In genomic region chr6:52509281-52510212, GRCh38 we compare ENCODE assay signal across 17 cellular contexts.
DNase-seq lines count a peak whose midpoint lies in the region; ATAC-seq, FAIRE-seq and TF ChIP-seq lines count a peak whose summit lies in the region.
"Had no signal": no experiment of that assay in that cellular context is flagged by ENCODE, and none has a peak within 500 bp of the region (broad histone marks: within the 10 kb centered on the region; RNA-seq: fewer than 3 reads in every experiment).

No MANE protein-coding gene starts in this region.

- H3K36me3 Mint-ChIP-seq in stimulated activated effector memory CD8-positive, alpha-beta T cell treated with anti-CD3 and anti-CD28 coated beads, Interleukin-12 subunit alpha, Interleukin-12 subunit beta, amount 100 ng/mL, for 72 hours: peaks cover 15% of the 10 kb centered on the region
- H3K36me3 Mint-ChIP-seq in natural killer cell treated with Interleukin-12 subunit alpha and Interleukin-12 subunit beta and Interleukin-15 and Interleukin-18, amount 100 ng/mL, for 72 hours: peaks cover 3% of the 10 kb centered on the region
- no peaks in the 10 kb centered on the region for H3K36me3 Mint-ChIP-seq in activated naive CD4-positive, alpha-beta T cell treated with anti-CD3 and anti-CD28 coated beads, Interleukin-2, amount 50 U/mL, for 72 hours

- TF ChIP-seq POLR2A in endothelial cell of umbilical vein (IDR thresholded peaks at IDR 0.05; ENCODE audit: low read depth, low read length): peak; percentile 33

- BruUV-seq in endothelial cell of umbilical vein (replicated peaks; lab: Mats Ljungman, UMichigan): no TSS peak

- H3K27me3 Mint-ChIP-seq in natural killer cell treated with Interleukin-12 subunit alpha and Interleukin-12 subunit beta and Interleukin-15 and Interleukin-18, amount 100 ng/mL, for 72 hours: no peaks in the 10 kb centered on the region
- H3K27me3 Mint-ChIP-seq: brain; CD4-positive, alpha-beta T cell; naive B cell; stimulated activated naive CD8-positive, alpha-beta T cell treated with anti-CD3 and anti-CD28 coated beads, Interleukin-15, Interleukin-2, amounts not matched to agents 100 ng/mL and 50 ng/mL, for 24 hours had no signal

- peak; percentile 59 for DNase-seq in GM04504 (ENCODE audit: low read depth)
- peak; percentile 100 for DNase-seq in MG63
- DNase-seq in endothelial cell of umbilical vein (ENCODE audit: low read depth, low spot score): peak; percentile 50
- DNase-seq in stimulated activated effector memory CD8-positive, alpha-beta T cell treated with anti-CD3 and anti-CD28 coated beads, Interleukin-12 subunit alpha, Interleukin-12 subunit beta, amount 100 ng/mL, for 72 hours (ENCODE audit: low spot score in 2 of 2): no peak
- no peak for DNase-seq in natural killer cell treated with Interleukin-12 subunit alpha and Interleukin-12 subunit beta and Interleukin-15 and Interleukin-18, amount 100 ng/mL, for 72 hours (ENCODE audit: low spot score)
- no peak for DNase-seq in ecto neural progenitor cell (ENCODE audit: low spot score)
- DNase-seq in activated naive CD4-positive, alpha-beta T cell treated with anti-CD3 and anti-CD28 coated beads, Interleukin-2, amount 50 U/mL, for 72 hours (ENCODE audit: low spot score in 2 of 2): no peak
- DNase-seq: activated CD4-positive, alpha-beta T cell treated with anti-CD3 and anti-CD28 coated beads, Interleukin-2, amount 50 U/mL, for 48 hours; CD4-positive, alpha-beta T cell; glutamatergic neuron; naive B cell; stimulated activated CD4-positive, alpha-beta T cell treated with anti-CD3 and anti-CD28 coated beads, Interleukin-4, amount 100 ng/mL, for 4 hours had no signal

- no peak for TF ChIP-seq CTCF in endothelial cell of umbilical vein (IDR thresholded peaks at IDR 0.05; ENCODE audit: extremely low read depth in 1 of 2, insufficient read depth in 1 of 2, low read depth in 1 of 2, low read length in 2 of 2)

- H3K9me3 Mint-ChIP-seq in stimulated activated effector memory CD8-positive, alpha-beta T cell treated with anti-CD3 and anti-CD28 coated beads, Interleukin-12 subunit alpha, Interleukin-12 subunit beta, amount 100 ng/mL, for 72 hours: no peaks in the 10 kb centered on the region
- no peaks in the 10 kb centered on the region for H3K9me3 Mint-ChIP-seq in natural killer cell treated with Interleukin-12 subunit alpha and Interleukin-12 subunit beta and Interleukin-15 and Interleukin-18, amount 100 ng/mL, for 72 hours
- H3K9me3 Mint-ChIP-seq in activated naive CD4-positive, alpha-beta T cell treated with anti-CD3 and anti-CD28 coated beads, Interleukin-2, amount 50 U/mL, for 72 hours: no peaks in the 10 kb centered on the region
- H3K9me3 Mint-ChIP-seq: activated T-helper 1 cell treated with anti-CD3 and anti-CD28 coated beads, Interleukin-12 subunit alpha, Interleukin-12 subunit beta, Interleukin-2, Interleukin-4 antibody, amounts not matched to agents 30 ng/mL and 10 ng/mL and 1 ng/mL, durations not matched to agents 14 hours and 24 hours and 36 hours; CD4-positive, alpha-beta T cell; naive B cell; stimulated activated naive CD8-positive, alpha-beta T cell treated with anti-CD3 and anti-CD28 coated beads, Interleukin-15, Interleukin-2, amounts not matched to agents 100 ng/mL and 50 ng/mL, for 24 hours had no signal

- H3K9me3 ChIP-seq in MG63: no peaks in the 10 kb centered on the region
- no peaks in the 10 kb centered on the region for H3K9me3 ChIP-seq in endothelial cell of umbilical vein (replicated peaks; ENCODE audit: control insufficient read depth, insufficient read depth, low read length)

- dilution Hi-C loops in endothelial cell of umbilical vein (cut with MboI; ENCODE audit: extremely low pct_ligation_motif_present, low sequenced_read_pairs): no loop called here

- peaks cover 91% of the 10 kb centered on the region for H3K36me3 ChIP-seq in MG63
- peaks cover 27 to 44% of the 10 kb centered on the region in 2 experiments for H3K36me3 ChIP-seq in endothelial cell of umbilical vein (ENCODE audit: control insufficient read depth in 2 of 2, extremely low read depth in 1 of 2, insufficient read depth in 2 of 2, low read length in 2 of 2)

- intact Hi-C loops in endothelial cell of umbilical vein (cut with micrococcal nuclease): loop anchor here (1.0 to 10.0 kb wide), 2 partner anchors 26 to 485 kb away; partner anchors contain the start of gene GSTA4

- ATAC-seq in stimulated activated effector memory CD8-positive, alpha-beta T cell treated with anti-CD3 and anti-CD28 coated beads, Interleukin-12 subunit alpha, Interleukin-12 subunit beta, amount 100 ng/mL, for 72 hours: no peak
- ATAC-seq in GM18870 (IDR thresholded peaks at IDR 0.05; ENCODE audit: unreplicated experiment): no peak
- ATAC-seq in natural killer cell treated with Interleukin-12 subunit alpha and Interleukin-12 subunit beta and Interleukin-15 and Interleukin-18, amount 100 ng/mL, for 72 hours: no peak
- ATAC-seq in activated naive CD4-positive, alpha-beta T cell treated with anti-CD3 and anti-CD28 coated beads, Interleukin-2, amount 50 U/mL, for 72 hours: no peak
- ATAC-seq: Panc1 had no signal

- H2AFZ ChIP-seq in endothelial cell of umbilical vein (ENCODE audit: low read depth, low read length): no peak overlapping the region

- H3K4me1 ChIP-seq in endothelial cell of umbilical vein (ENCODE audit: control insufficient read depth, extremely low read depth, insufficient read depth, low read length): peaks cover 60% of the 10 kb centered on the region

- H3K27ac ChIP-seq in endothelial cell of umbilical vein (ENCODE audit: insufficient read depth, low read depth, low read length): peak overlapping the region; percentile 89

- peak overlapping the region; percentile 32 for H3K4me2 ChIP-seq in endothelial cell of umbilical vein (ENCODE audit: insufficient read depth, low read length)

- CTCF ChIA-PET in endothelial cell of umbilical vein (lab: Charles Lee): interaction anchor here (0.8 kb wide), 1 partner anchor 89 kb away, joined by 3 read pairs; the partner anchor contains the start of gene EFHC1

- no peaks in the 10 kb centered on the region for H3K9me1 ChIP-seq in endothelial cell of umbilical vein (replicated peaks; ENCODE audit: control insufficient read depth, extremely low read depth, insufficient read depth, low read length)

- no peaks in the 10 kb centered on the region for H4K20me1 ChIP-seq in endothelial cell of umbilical vein (replicated peaks; ENCODE audit: control insufficient read depth, extremely low read depth, insufficient read depth, low read length)

- no peak overlapping the region for H3K4me3 ChIP-seq in MG63
- H3K4me3 ChIP-seq in endothelial cell of umbilical vein (replicated peaks in 1 of 3; ENCODE audit: insufficient read depth in 1 of 3, low read depth in 1 of 3, low read length in 3 of 3): no peak overlapping the region

- H3K4me1 Mint-ChIP-seq in stimulated activated effector memory CD8-positive, alpha-beta T cell treated with anti-CD3 and anti-CD28 coated beads, Interleukin-12 subunit alpha, Interleukin-12 subunit beta, amount 100 ng/mL, for 72 hours: no peaks in the 10 kb centered on the region
- H3K4me1 Mint-ChIP-seq in natural killer cell treated with Interleukin-12 subunit alpha and Interleukin-12 subunit beta and Interleukin-15 and Interleukin-18, amount 100 ng/mL, for 72 hours (ENCODE audit: low read depth in 2 of 2): peaks cover 3% of the 10 kb centered on the region in 2 donors

- no peak overlapping the region for H3K4me3 Mint-ChIP-seq in stimulated activated effector memory CD8-positive, alpha-beta T cell treated with anti-CD3 and anti-CD28 coated beads, Interleukin-12 subunit alpha, Interleukin-12 subunit beta, amount 100 ng/mL, for 72 hours
- H3K4me3 Mint-ChIP-seq in natural killer cell treated with Interleukin-12 subunit alpha and Interleukin-12 subunit beta and Interleukin-15 and Interleukin-18, amount 100 ng/mL, for 72 hours: no peak overlapping the region
- H3K4me3 Mint-ChIP-seq: activated T-helper 1 cell treated with anti-CD3 and anti-CD28 coated beads, Interleukin-12 subunit alpha, Interleukin-12 subunit beta, Interleukin-2, Interleukin-4 antibody, amounts not matched to agents 30 ng/mL and 10 ng/mL and 1 ng/mL, durations not matched to agents 14 hours and 24 hours and 36 hours; brain; CD4-positive, alpha-beta T cell; stimulated activated naive CD8-positive, alpha-beta T cell treated with anti-CD3 and anti-CD28 coated beads, Interleukin-15, Interleukin-2, amounts not matched to agents 100 ng/mL and 50 ng/mL, for 24 hours had no signal

- H3K27me3 ChIP-seq in MG63 (no peaks in the 10 kb centered on the region), endothelial cell of umbilical vein (ENCODE audit: control insufficient read depth in 2 of 2, insufficient read depth in 2 of 2, low read length in 2 of 2) (no peaks in the 10 kb centered on the region)

- peak; percentile 70 for FAIRE-seq in endothelial cell of umbilical vein (lab: Jason Lieb, UNC)

- POLR2A ChIA-PET in endothelial cell of umbilical vein (lab: Charles Lee): interaction anchor here (1.1 kb wide), 1 partner anchor 86 kb away, joined by 4 read pairs; no protein-coding TSS in a partner anchor

- H3K9ac ChIP-seq in endothelial cell of umbilical vein (replicated peaks; ENCODE audit: extremely low read depth, insufficient read depth, low read length): peak overlapping the region; percentile 13

- H3K27ac Mint-ChIP-seq in stimulated activated effector memory CD8-positive, alpha-beta T cell treated with anti-CD3 and anti-CD28 coated beads, Interleukin-12 subunit alpha, Interleukin-12 subunit beta, amount 100 ng/mL, for 72 hours: peak overlapping the region; percentile 56
- H3K27ac Mint-ChIP-seq in natural killer cell treated with Interleukin-12 subunit alpha and Interleukin-12 subunit beta and Interleukin-15 and Interleukin-18, amount 100 ng/mL, for 72 hours: no peak overlapping the region
- H3K27ac Mint-ChIP-seq in activated naive CD4-positive, alpha-beta T cell treated with anti-CD3 and anti-CD28 coated beads, Interleukin-2, amount 50 U/mL, for 72 hours: no peak overlapping the region
- H3K27ac Mint-ChIP-seq: activated T-helper 1 cell treated with anti-CD3 and anti-CD28 coated beads, Interleukin-12 subunit alpha, Interleukin-12 subunit beta, Interleukin-2, Interleukin-4 antibody, amounts not matched to agents 30 ng/mL and 10 ng/mL and 1 ng/mL, durations not matched to agents 14 hours and 24 hours and 36 hours; CD4-positive, alpha-beta T cell; stimulated activated naive CD8-positive, alpha-beta T cell treated with anti-CD3 and anti-CD28 coated beads, Interleukin-15, Interleukin-2, amounts not matched to agents 100 ng/mL and 50 ng/mL, for 24 hours had no signal

- H3K79me2 ChIP-seq in endothelial cell of umbilical vein (ENCODE audit: control insufficient read depth, insufficient read depth, low read length): no peaks in the 10 kb centered on the region

TF ChIP-seq in endothelial cell of umbilical vein, 7 proteins besides CTCF, POLR2A, EP300 and RAD21 (continues in another document):
- no peak for TF ChIP-seq GATA2 (IDR thresholded peaks at IDR 0.05; ENCODE audit: insufficient read depth, insufficient read length, low read depth, low read length)
- TF ChIP-seq EZH2 (IDR thresholded peaks at IDR 0.05; ENCODE audit: borderline replicate concordance, low read depth, low read length, severe bottlenecking): no peak
- TF ChIP-seq, protein P1, sequence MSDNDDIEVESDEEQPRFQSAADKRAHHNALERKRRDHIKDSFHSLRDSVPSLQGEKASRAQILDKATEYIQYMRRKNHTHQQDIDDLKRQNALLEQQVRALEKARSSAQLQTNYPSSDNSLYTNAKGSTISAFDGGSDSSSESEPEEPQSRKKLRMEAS (IDR thresholded peaks at IDR 0.05; ENCODE audit: insufficient read depth, insufficient read length): no peak

Comparison
In these comparisons a context has a peak if more than half of its experiments do, and no peak if none do; other contexts are left out.
1. DNase-seq: peak in GM04504 (single experiment), MG63 (single experiment) and endothelial cell of umbilical vein (single experiment); none in stimulated activated effector memory CD8-positive, alpha-beta T cell treated with anti-CD3 and anti-CD28 coated beads, Interleukin-12 subunit alpha, Interleukin-12 subunit beta, amount 100 ng/mL, for 72 hours (0 of 2), natural killer cell treated with Interleukin-12 subunit alpha and Interleukin-12 subunit beta and Interleukin-15 and Interleukin-18, amount 100 ng/mL, for 72 hours (single experiment), ecto neural progenitor cell (single experiment) and activated naive CD4-positive, alpha-beta T cell treated with anti-CD3 and anti-CD28 coated beads, Interleukin-2, amount 50 U/mL, for 72 hours (0 of 2).